Comparison of ENCODE assay signal across 13 cellular contexts in the genomic region with DNA sequence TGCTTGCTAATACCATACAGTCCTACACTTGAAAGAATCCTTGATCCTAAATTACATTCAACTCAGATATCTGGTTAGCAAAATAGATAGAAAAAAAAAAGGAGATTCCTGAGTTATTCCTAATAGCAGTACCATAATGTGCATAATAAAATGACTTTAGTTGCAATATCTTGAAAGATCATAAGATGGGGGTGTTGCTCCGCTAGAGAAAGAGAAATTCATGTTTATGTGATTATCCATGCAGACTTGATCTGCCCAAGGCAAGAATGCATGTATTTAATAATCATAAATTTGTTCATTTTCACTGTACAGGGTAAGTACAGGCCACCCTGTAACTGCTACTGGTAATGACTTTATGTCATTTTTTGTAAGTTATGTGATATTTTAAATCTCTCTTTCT.
A peak's percentile ranks its signal among the peaks of the same experiment; 100 is the strongest.
DNase-seq lines count a peak whose midpoint lies in the region; TF ChIP-seq lines count a peak whose summit lies in the region.
"Had no signal": no experiment of that assay in that cellular context is flagged by ENCODE, and none has a peak within 500 bp of the region (broad histone marks: within the 10 kb centered on the region; RNA-seq: fewer than 3 reads in every experiment).

No MANE protein-coding gene starts in this region.

- DNase-seq in SKM-1 treated with dmso at 0.1 percent for 144 hours (lab: John Stamatoyannopoulos, UW; ENCODE audit: unreplicated experiment): peak; percentile 43
- no peak for DNase-seq in SKM-1 (lab: John Stamatoyannopoulos, UW; ENCODE audit: unreplicated experiment)
- peak; percentile 7 for DNase-seq in NCI-H524 treated with DMSO at 0.1 percent for 48 hours (lab: John Stamatoyannopoulos, UW)
- peak; percentile 59 for DNase-seq in choroid plexus epithelial cell (ENCODE audit: low read depth)
- peak; percentile 26 for DNase-seq in superior temporal gyrus (ENCODE audit: extremely low spot score)
- DNase-seq in activated T-cell treated with anti-CD3 and anti-CD28 coated beads, Interleukin-2, amount 50 U/mL, for 1 hour: no peak
- no peak for DNase-seq in stimulated activated CD4-positive, alpha-beta T cell treated with anti-CD3 and anti-CD28 coated beads, Interleukin-4, amount 100 ng/mL, for 24 hours
- no peak for DNase-seq in activated CD4-positive, alpha-beta T cell treated with anti-CD3 and anti-CD28 coated beads for 1 hour
- DNase-seq: CD8-positive, alpha-beta memory T cell; mucosa of descending colon; NCI-H1048; stimulated activated CD4-positive, alpha-beta T cell treated with anti-CD3 and anti-CD28 coated beads, Interleukin-2, amount 100 ng/mL, for 24 hours; T-helper 17 cell had no signal

- no peak overlapping the region for H3K4me3 ChIP-seq in choroid plexus epithelial cell (ENCODE audit: low read depth, low read length)
- H3K4me3 ChIP-seq: mucosa of descending colon had no signal

- TF ChIP-seq CTCF in choroid plexus epithelial cell (conservative IDR thresholded peaks at IDR 0.05; ENCODE audit: low read depth, low read length): peak; percentile 45

Comparison
In these comparisons a context has a peak if more than half of its experiments do, and no peak if none do; other contexts are left out.
1. DNase-seq: peak in SKM-1 treated with dmso at 0.1 percent for 144 hours (single experiment), NCI-H524 treated with DMSO at 0.1 percent for 48 hours (single experiment), choroid plexus epithelial cell (single experiment) and superior temporal gyrus (single experiment); none in SKM-1 (single experiment), activated T-cell treated with anti-CD3 and anti-CD28 coated beads, Interleukin-2, amount 50 U/mL, for 1 hour (single experiment), stimulated activated CD4-positive, alpha-beta T cell treated with anti-CD3 and anti-CD28 coated beads, Interleukin-4, amount 100 ng/mL, for 24 hours (single experiment) and activated CD4-positive, alpha-beta T cell treated with anti-CD3 and anti-CD28 coated beads for 1 hour (single experiment).